In genomic region chr19:57849162-57849665, GRCh38 we compare ENCODE assay signal across 8 cellular contexts. TPM values are rescaled to one million over a fixed set of nuclear protein-coding genes. Genes with fewer than 3 reads are reported as not detected.
DNase-seq lines count a peak whose midpoint lies in the region; ATAC-seq and TF ChIP-seq lines count a peak whose summit lies in the region.
"Not testable (repeated sequence)": the region's sequence is repeated elsewhere in the genome, so short reads cannot be mapped to it uniquely, and the experiment has no call there.

No MANE protein-coding gene starts in this region.

- not testable (repeated sequence) for H3K9ac ChIP-seq in SK-N-MC (ENCODE audit: insufficient read length)

- not testable (repeated sequence) for TF ChIP-seq CTCF in GM12864 (IDR thresholded peaks at IDR 0.05; ENCODE audit: low read depth, low read length, missing control alignments); ascending aorta (IDR thresholded peaks at IDR 0.05); heart left ventricle (IDR thresholded peaks at IDR 0.05); nephron (IDR thresholded peaks at IDR 0.05; ENCODE audit: unreplicated experiment in 3 of 3); tibial nerve (IDR thresholded peaks at IDR 0.05)

- TF ChIP-seq POLR2A in heart left ventricle (IDR thresholded peaks at IDR 0.05); tibial nerve (IDR thresholded peaks at IDR 0.05): not testable (repeated sequence)

- WGBS in heart left ventricle, 4 donors = 79 to 89% (median 85%) methylated on average over 2 of the region's 2 CpGs
- WGBS in tibial nerve, 2 donors = 76 to 77% methylated on average over 2 of the region's 2 CpGs

- H3K36me3 ChIP-seq in SK-N-MC (ENCODE audit: insufficient read depth, low read length) (peaks cover 35% of the 10 kb centered on the region), ascending aorta (peaks cover 9 to 39% of the 10 kb centered on the region in 2 donors), heart left ventricle (peaks cover 0 to 31% (median 8%) of the 10 kb centered on the region in 9 donors), tibial nerve (peaks cover 0 to 61% (median 0%) of the 10 kb centered on the region in 3 donors)

- not testable (repeated sequence) for H3K27me3 Mint-ChIP-seq in nephron (ENCODE audit: low read depth)

- peak overlapping the region; percentile 82 to 98 (median 97) for H3K27ac Mint-ChIP-seq in nephron

- not testable (repeated sequence) for DNase-seq in GM12864 (ENCODE audit: low read depth); SK-N-MC (ENCODE audit: low read depth, low spot score); ascending aorta (ENCODE audit: low spot score in 2 of 2); heart left ventricle; tibial nerve (ENCODE audit: low spot score in 2 of 2)

- intact Hi-C loops in ascending aorta (cut with DNase I); heart left ventricle (cut with DNase I): not testable (repeated sequence)

- not testable (repeated sequence) for H3K27me3 ChIP-seq in ascending aorta, heart left ventricle, tibial nerve

- peak overlapping the region; percentile 90 to 99 (median 92) for H3K4me3 Mint-ChIP-seq in nephron

- H3K27ac ChIP-seq in SK-N-MC, ascending aorta, tibial nerve: not testable (repeated sequence)
- H3K27ac ChIP-seq in heart left ventricle = peak overlapping the region in 3 of 12 donors; percentile 64 to 86 (median 71)

- H3K4me1 ChIP-seq in ascending aorta, tibial nerve: not testable (repeated sequence)
- peaks cover 3 to 23% (median 13%) of the 10 kb centered on the region in 12 donors for H3K4me1 ChIP-seq in heart left ventricle

- H3K9me3 Mint-ChIP-seq in nephron = peaks cover 16% of the 10 kb centered on the region

- peaks cover 53% of the 10 kb centered on the region for H3K36me3 Mint-ChIP-seq in nephron (ENCODE audit: low read depth)

- TF ChIP-seq EP300 in tibial nerve (IDR thresholded peaks at IDR 0.05) = not testable (repeated sequence)

- ATAC-seq in GM21723 (IDR thresholded peaks at IDR 0.05; ENCODE audit: unreplicated experiment) = peak; percentile 20
- ATAC-seq in HG03432 (IDR thresholded peaks at IDR 0.05; ENCODE audit: unreplicated experiment) = peak; percentile 27
- peak in 2 of 4 donors; percentile 16 to 21 for ATAC-seq in heart left ventricle

- H3K9me3 ChIP-seq in SK-N-MC (ENCODE audit: low read depth, low read length); heart left ventricle: not testable (repeated sequence)
- H3K9me3 ChIP-seq in ascending aorta (peaks cover 0 to 58% of the 10 kb centered on the region in 2 donors), tibial nerve (peaks cover 0 to 71% (median 0%) of the 10 kb centered on the region in 4 donors)

- H3K4me3 ChIP-seq in GM12864 (ENCODE audit: low read depth, low read length) (0 out of 2 replicates have a peak overlapping the region, but pooled peaks have one; percentile 83), SK-N-MC (peak overlapping the region; percentile 83), ascending aorta (peak overlapping the region; percentile 63 to 79), heart left ventricle (peak overlapping the region in 11 of 12 donors; percentile 59 to 88 (median 80)), tibial nerve (peak overlapping the region in 3 of 4 donors; percentile 42 to 60 (median 57))

- peaks cover 20% of the 10 kb centered on the region for H3K4me1 Mint-ChIP-seq in nephron

RNA-seq across cellular contexts. Expression of gene ZNF587, which starts 0.4 kb away (rescaled TPM):
- total RNA-seq in ascending aorta (12.9 TPM), heart left ventricle (10 to 100 TPM in 7 of 9 donors, 1 to 10 TPM in 2; 9.4 to 25.4 (median 15.0) TPM), tibial nerve (10 to 100 TPM; 21.0 to 34.8 (median 28.3) TPM)
- 10 to 100 TPM in 1 of 2 donors, 1 to 10 TPM in 1; 8.9 to 23.3 TPM for polyA plus RNA-seq in heart left ventricle

RNA-seq across cellular contexts. Expression of gene ZNF587B, which starts 19.1 kb away (rescaled TPM):
- total RNA-seq in ascending aorta (7.8 TPM), heart left ventricle (1 to 10 TPM; 4.6 to 9.2 (median 6.5) TPM), tibial nerve (10 to 100 TPM in 2 of 4 donors, 1 to 10 TPM in 2; 8.5 to 14.9 (median 10.1) TPM)
- 1 to 10 TPM; 2.9 to 5.9 TPM for polyA plus RNA-seq in heart left ventricle

RNA-seq across cellular contexts. Expression of gene ZNF552, which starts 34.5 kb away (rescaled TPM):
- total RNA-seq in ascending aorta (6.9 TPM), heart left ventricle (1 to 10 TPM; 2.6 to 5.2 (median 3.9) TPM), tibial nerve (10 to 100 TPM in 2 of 4 donors, 1 to 10 TPM in 2; 4.2 to 19.5 (median 10.5) TPM)
- polyA plus RNA-seq in heart left ventricle = 1 to 10 TPM; 1.7 to 3.4 TPM

RNA-seq across cellular contexts. Expression of gene ZNF814, which starts 39.6 kb away (rescaled TPM):
- 1.8 TPM for total RNA-seq in ascending aorta
- total RNA-seq in heart left ventricle = 10 to 100 TPM in 6 of 9 donors, 1 to 10 TPM in 3; 8.7 to 16.4 (median 10.5) TPM
- 10 to 100 TPM; 10.3 to 20.9 TPM for polyA plus RNA-seq in heart left ventricle
- 10 to 100 TPM in 2 of 4 donors, 1 to 10 TPM in 2; 4.6 to 32.3 (median 8.2) TPM for total RNA-seq in tibial nerve
